Comparison of ENCODE assay signal across 1 cellular context in genomic region chr5:109349419-109349818, GRCh38.
TF ChIP-seq lines count a peak whose summit lies in the region.

No MANE protein-coding gene starts in this region.

TF ChIP-seq in HepG2, 621 proteins besides CTCF, POLR2A, EP300 and RAD21:
- TF ChIP-seq HOXA9 (CRISPR knock-in tag; IDR thresholded peaks at IDR 0.05; ENCODE audit: borderline replicate concordance) (no peak), ZNF691 (CRISPR knock-in tag; IDR thresholded peaks at IDR 0.05; ENCODE audit: borderline replicate concordance, low read depth) (no peak), ZNF770 (CRISPR knock-in tag; IDR thresholded peaks at IDR 0.05) (no peak), NR1H2 (CRISPR knock-in tag; IDR thresholded peaks at IDR 0.05; ENCODE audit: borderline replicate concordance, low read depth) (no peak), ZNF687 (CRISPR knock-in tag; IDR thresholded peaks at IDR 0.05) (no peak), MAZ (IDR thresholded peaks at IDR 0.05; ENCODE audit: borderline replicate concordance, low read depth, low read length) (no peak), MAZ (CRISPR knock-in tag; IDR thresholded peaks at IDR 0.05; ENCODE audit: low read depth) (no peak), SMARCE1 (IDR thresholded peaks at IDR 0.05; ENCODE audit: borderline replicate concordance) (no peak), CSRNP2 (CRISPR knock-in tag; conservative IDR thresholded peaks at IDR 0.05; ENCODE audit: low read depth) (no peak), FOXC1 (CRISPR knock-in tag; IDR thresholded peaks at IDR 0.05; ENCODE audit: borderline replicate concordance) (no peak), ZNF354B (CRISPR knock-in tag; IDR thresholded peaks at IDR 0.05) (no peak), ZNF207 (IDR thresholded peaks at IDR 0.05; ENCODE audit: borderline replicate concordance) (no peak), ZEB1 (IDR thresholded peaks at IDR 0.05; ENCODE audit: insufficient replicate concordance, low read depth) (no peak), DR1 (CRISPR knock-in tag; IDR thresholded peaks at IDR 0.05) (no peak), TBX2 (CRISPR knock-in tag; IDR thresholded peaks at IDR 0.05; ENCODE audit: borderline replicate concordance) (no peak), ZNF746 (CRISPR knock-in tag; IDR thresholded peaks at IDR 0.05) (no peak), SNAPC4 (CRISPR knock-in tag; IDR thresholded peaks at IDR 0.05) (no peak), ZNF563 (CRISPR knock-in tag; IDR thresholded peaks at IDR 0.05) (no peak), HDAC6 (IDR thresholded peaks at IDR 0.05; ENCODE audit: low read depth, low read length) (no peak), ZNF616 (CRISPR knock-in tag; IDR thresholded peaks at IDR 0.05; ENCODE audit: low read depth) (no peak)
TF ChIP-seq in HepG2: peak in this region for 0.
